Comparison of ENCODE assay signal across 12 cellular contexts in the genomic region with DNA sequence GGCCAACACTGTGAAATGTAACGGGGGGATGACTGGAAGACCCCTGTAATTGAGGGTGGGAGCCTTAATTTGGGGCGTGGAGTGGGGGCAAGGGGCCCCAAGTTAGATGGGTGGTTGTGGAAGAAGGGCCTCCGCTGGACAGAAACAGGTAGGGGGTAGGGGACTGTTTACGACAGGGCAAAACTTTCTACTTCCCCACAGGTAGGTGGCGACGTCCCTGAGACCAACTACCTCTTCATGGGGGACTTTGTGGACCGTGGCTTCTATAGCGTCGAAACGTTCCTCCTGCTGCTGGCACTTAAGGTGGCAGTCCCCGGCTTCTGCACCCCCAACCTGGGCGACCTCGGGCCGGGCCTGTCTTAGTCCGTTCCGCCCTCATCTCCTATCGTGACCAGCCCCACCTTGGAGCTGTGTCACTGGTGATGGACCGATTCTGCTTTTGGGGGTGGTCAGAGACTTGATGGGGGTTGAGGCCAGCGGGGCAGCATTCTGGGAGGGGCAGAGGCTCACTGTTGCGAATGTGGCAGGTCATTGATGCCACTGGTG. TPM values are rescaled to one million over a fixed set of nuclear protein-coding genes. Genes with fewer than 3 reads are reported as not detected.
DNase-seq lines count a peak whose midpoint lies in the region; ATAC-seq and TF ChIP-seq lines count a peak whose summit lies in the region.
"Had no signal": no experiment of that assay in that cellular context is flagged by ENCODE, and none has a peak within 500 bp of the region (broad histone marks: within the 10 kb centered on the region; RNA-seq: fewer than 3 reads in every experiment).

No MANE protein-coding gene starts in this region.

- no peak overlapping the region for H3K27ac ChIP-seq in PC-9
- H3K27ac ChIP-seq in naive thymus-derived CD4-positive, alpha-beta T cell (ENCODE audit: low read depth, low read length) = no peak overlapping the region
- H3K27ac ChIP-seq: sigmoid colon had no signal

- no peaks in the 10 kb centered on the region for H3K27me3 ChIP-seq in PC-9 (ENCODE audit: insufficient read depth, low read depth)
- H3K27me3 ChIP-seq in naive thymus-derived CD4-positive, alpha-beta T cell (ENCODE audit: control insufficient read depth in 2 of 2, insufficient read depth in 2 of 2, low read length in 2 of 2) = no peaks in the 10 kb centered on the region
- H3K27me3 ChIP-seq: sigmoid colon had no signal

- TF ChIP-seq CTCF in GM13977 (IDR thresholded peaks at IDR 0.05; ENCODE audit: extremely low read depth, insufficient read depth, missing control alignments) (peak; percentile 5), PC-9 (conservative IDR thresholded peaks at IDR 0.05) (peak; percentile 38; the same call in 1 of the 2 replicates)

- peak overlapping the region in 5 of 9 donors; percentile 14 to 73 (median 63) for H3K27ac Mint-ChIP-seq in naive thymus-derived CD4-positive, alpha-beta T cell
- H3K27ac Mint-ChIP-seq: activated CD4-positive, alpha-beta T cell treated with anti-CD3 and anti-CD28 coated beads for 36 hours had no signal

- H3K9me3 ChIP-seq in PC-9 (ENCODE audit: insufficient read depth, low read depth) = no peaks in the 10 kb centered on the region
- H3K9me3 ChIP-seq in naive thymus-derived CD4-positive, alpha-beta T cell (ENCODE audit: control insufficient read depth in 2 of 3, low read length in 3 of 3) = no peaks in the 10 kb centered on the region
- H3K9me3 ChIP-seq: sigmoid colon had no signal

- peaks cover 16 to 29% (median 20%) of the 10 kb centered on the region in 7 donors for H3K4me1 Mint-ChIP-seq in naive thymus-derived CD4-positive, alpha-beta T cell

- POLR2A ChIA-PET in PC-9 (lab: Charles Lee; ENCODE audit: unreplicated experiment) = no interaction called here
- POLR2A ChIA-PET in naive thymus-derived CD4-positive, alpha-beta T cell (lab: Charles Lee) = interaction anchor here (1.6 kb wide), 1 partner anchor 15 kb away, joined by 4 read pairs; no protein-coding TSS in a partner anchor

- CTCF ChIA-PET in PC-9 (lab: Charles Lee) = no interaction called here
- CTCF ChIA-PET in naive thymus-derived CD4-positive, alpha-beta T cell (lab: Charles Lee) = interaction anchor here (0.9 kb wide), 1 partner anchor 9 kb away, joined by 3 read pairs; a partner anchor contains a TSS

- H3K27me3 Mint-ChIP-seq in naive thymus-derived CD4-positive, alpha-beta T cell = no peaks in the 10 kb centered on the region
- H3K27me3 Mint-ChIP-seq: activated CD4-positive, alpha-beta T cell treated with anti-CD3 and anti-CD28 coated beads for 36 hours had no signal

- no peak for ATAC-seq in naive thymus-derived CD4-positive, alpha-beta T cell
- no peak for ATAC-seq in HG02840 (IDR thresholded peaks at IDR 0.05; ENCODE audit: low FRiP score, unreplicated experiment)
- ATAC-seq: activated CD4-positive, alpha-beta T cell treated with anti-CD3 and anti-CD28 coated beads for 36 hours had no signal

- no TSS peak for BruUV-seq in PC-9 (replicated peaks; lab: Mats Ljungman, UMichigan)

- intact Hi-C loops in PC-9 (cut with micrococcal nuclease; ENCODE audit: unreplicated experiment) = no loop called here
- intact Hi-C loops in naive thymus-derived CD4-positive, alpha-beta T cell (cut with micrococcal nuclease) = no loop called here

- H3K4me1 ChIP-seq in PC-9 (replicated peaks; ENCODE audit: insufficient read depth) = peaks cover 6% of the 10 kb centered on the region
- peaks cover 2 to 9% of the 10 kb centered on the region in 2 donors for H3K4me1 ChIP-seq in naive thymus-derived CD4-positive, alpha-beta T cell (ENCODE audit: control insufficient read depth in 2 of 2, insufficient read depth in 2 of 2, low read length in 2 of 2)

- H4K20me1 ChIP-seq in PC-9 (ENCODE audit: insufficient read depth) = peaks cover 31% of the 10 kb centered on the region

- H3K4me3 ChIP-seq in PC-9 = no peak overlapping the region
- no peak overlapping the region for H3K4me3 ChIP-seq in naive thymus-derived CD4-positive, alpha-beta T cell (ENCODE audit: low read length)
- H3K4me3 ChIP-seq: sigmoid colon had no signal

- H3F3A ChIP-seq in PC-9 (ENCODE audit: insufficient read depth, low read depth) = peaks cover 41% of the 10 kb centered on the region

- peaks cover 0 to 38% (median 16%) of the 10 kb centered on the region in 5 donors for H3K36me3 Mint-ChIP-seq in naive thymus-derived CD4-positive, alpha-beta T cell

- DNase-seq in GM13977 (ENCODE audit: low spot score) (no peak), PC-9 (no peak), NCI-H524 (lab: John Stamatoyannopoulos, UW) (no peak), NOMO-1 (lab: John Stamatoyannopoulos, UW; ENCODE audit: unreplicated experiment in 2 of 2) (no peak)
- no peak for DNase-seq in naive thymus-derived CD4-positive, alpha-beta T cell
- DNase-seq: activated CD4-positive, alpha-beta T cell treated with anti-CD3 and anti-CD28 coated beads for 36 hours; activated effector memory CD4-positive, alpha-beta T cell treated with anti-CD3 and anti-CD28 coated beads, Interleukin-2, amount 50 U/mL, for 16 hours; GOT3; islet precursor cell; NCI-H187; sigmoid colon had no signal

- peaks cover 35% of the 10 kb centered on the region for H3K79me2 ChIP-seq in PC-9 (ENCODE audit: low read depth)

- no peaks in the 10 kb centered on the region for H3K9me3 Mint-ChIP-seq in naive thymus-derived CD4-positive, alpha-beta T cell

- no peak overlapping the region for H2AFZ ChIP-seq in PC-9

- H3K4me3 Mint-ChIP-seq in naive thymus-derived CD4-positive, alpha-beta T cell = no peak overlapping the region
- H3K4me3 Mint-ChIP-seq: activated CD4-positive, alpha-beta T cell treated with anti-CD3 and anti-CD28 coated beads for 36 hours had no signal

- H3K4me2 ChIP-seq in PC-9 = no peak overlapping the region

- no peaks in the 10 kb centered on the region for H3K9me2 ChIP-seq in PC-9 (ENCODE audit: insufficient read depth)

- H3K36me3 ChIP-seq in PC-9 (ENCODE audit: low read depth) = peaks cover 38% of the 10 kb centered on the region; the same call in 1 of the 2 replicates
- peaks cover 7 to 78% (median 27%) of the 10 kb centered on the region in 3 experiments for H3K36me3 ChIP-seq in naive thymus-derived CD4-positive, alpha-beta T cell (ENCODE audit: control insufficient read depth in 2 of 3, insufficient read depth in 3 of 3, low read length in 3 of 3)

- in situ Hi-C loops in GM13977 (cut with MboI; ENCODE audit: low pct_unique_long_range_greater_than_20kb, low sequenced_read_pairs, unreplicated experiment) = no loop called here

RNA-seq across cellular contexts. Expression of a gene that starts 6.8 kb away (rescaled TPM):
- total RNA-seq in PC-9 (2021) = 246 and 268 TPM in 2 replicates
- 100 to 1,000 TPM in 2 of 5 experiments, 10 to 100 TPM in 3; 68.4 to 143 (median 86.0) TPM for total RNA-seq in naive thymus-derived CD4-positive, alpha-beta T cell
- 100 to 1,000 TPM; 176 TPM for polyA plus RNA-seq in naive thymus-derived CD4-positive, alpha-beta T cell

RNA-seq across cellular contexts. Expression of a gene that starts 9.1 kb away (rescaled TPM):
- total RNA-seq in PC-9 (2021) = 8.3 and 9.6 TPM in 2 replicates
- 1 to 10 TPM; 1.5 to 3.3 (median 1.6) TPM for total RNA-seq in naive thymus-derived CD4-positive, alpha-beta T cell
- under 1 TPM in 1 of 2 donors, not detected in 1; 0.38 TPM for polyA plus RNA-seq in naive thymus-derived CD4-positive, alpha-beta T cell

RNA-seq across cellular contexts. Expression of a gene that starts 13.4 kb away (rescaled TPM):
- total RNA-seq in PC-9 (2021) = 95.4 and 129 TPM in 2 replicates
- 100 to 1,000 TPM in 3 of 5 experiments, 10 to 100 TPM in 2; 50.5 to 260 (median 130) TPM for total RNA-seq in naive thymus-derived CD4-positive, alpha-beta T cell
- polyA plus RNA-seq in naive thymus-derived CD4-positive, alpha-beta T cell = 100 to 1,000 TPM; 242 to 308 TPM

RNA-seq across cellular contexts. Expression of a gene that starts 17.1 kb away (rescaled TPM):
- 2,395 and 3,090 TPM in 2 replicates for total RNA-seq in PC-9 (2021)
- 1,000 to 10,000 TPM in 1 of 5 experiments, 100 to 1,000 TPM in 4; 356 to 1,619 (median 584) TPM for total RNA-seq in naive thymus-derived CD4-positive, alpha-beta T cell
- 1,000 to 10,000 TPM in 1 of 2 donors, 100 to 1,000 TPM in 1; 955 to 1,316 TPM for polyA plus RNA-seq in naive thymus-derived CD4-positive, alpha-beta T cell

RNA-seq across cellular contexts. Expression of a gene that starts 30.7 kb away (rescaled TPM):
- 27.5 and 32.1 TPM in 2 replicates for total RNA-seq in PC-9 (2021)
- 10 to 100 TPM in 4 of 5 experiments, 1 to 10 TPM in 1; 7.9 to 39.3 (median 12.3) TPM for total RNA-seq in naive thymus-derived CD4-positive, alpha-beta T cell
- not detected for polyA plus RNA-seq in naive thymus-derived CD4-positive, alpha-beta T cell
